ENCODE assay signal across 31 cellular contexts in genomic region chr13:44230736-44231135, GRCh38.
A peak's percentile ranks its signal among the peaks of the same experiment; 100 is the strongest.
DNase-seq lines count a peak whose midpoint lies in the region; ATAC-seq and TF ChIP-seq lines count a peak whose summit lies in the region.
"Had no signal": no experiment of that assay in that cellular context is flagged by ENCODE, and none has a peak within 500 bp of the region (broad histone marks: within the 10 kb centered on the region; RNA-seq: fewer than 3 reads in every experiment).

No MANE protein-coding gene starts in this region.

- no peak overlapping the region for H3K4me3 ChIP-seq in SJSA1
- H3K4me3 ChIP-seq in left lung: no peak overlapping the region
- H3K4me3 ChIP-seq: BLaER1, coronary artery, gastrocnemius medialis, GM23248, lung, mucosa of descending colon, prostate gland had no signal

- peak; percentile 44 for DNase-seq in Caki2 (ENCODE audit: low read depth)
- peak; percentile 79 to 97 for DNase-seq in SJSA1 (ENCODE audit: low read depth in 1 of 2, low spot score in 2 of 2)
- peak; percentile 56 for DNase-seq in fibroblast of gingiva (ENCODE audit: low read depth)
- peak; percentile 17 for DNase-seq in pulmonary artery endothelial cell (ENCODE audit: low read depth, low spot score)
- DNase-seq in NCI-H128 (lab: John Stamatoyannopoulos, UW; ENCODE audit: unreplicated experiment): no peak
- no peak for DNase-seq in epidermal melanocyte (ENCODE audit: insufficient read length, low spot score)
- no peak for DNase-seq in left lung
- DNase-seq: activated CD4-positive, alpha-beta memory T cell treated with anti-CD3 and anti-CD28 coated beads for 36 hours; activated CD4-positive, CD25-positive, alpha-beta regulatory T cell treated with anti-CD3 and anti-CD28 coated beads, Interleukin-2, amount 50 U/mL, for 72 hours; activated CD8-positive, alpha-beta memory T cell treated with anti-CD3 and anti-CD28 coated beads, Interleukin-2, amount 50 U/mL, for 4 hours; activated naive CD4-positive, alpha-beta T cell treated with anti-CD3 and anti-CD28 coated beads, Interleukin-2, amount 10 ng/mL, durations not matched to agents 7 days and 5 days; DMS153; effector memory CD4-positive, alpha-beta T cell; erythroblast; gastrocnemius medialis; GM23248; mucosa of descending colon; natural killer cell; NCI-H1417 treated with DMSO at 0.1 percent for 48 hours; NCI-H2081; NCI-H526 treated with DMSO at 0.1 percent for 48 hours; NK-92 treated with Interleukin-12 subunit alpha and Interleukin-12 subunit beta, amount 100 ng/mL, for 24 hours; nucleus accumbens; stimulated activated CD4-positive, alpha-beta T cell treated with anti-CD3 and anti-CD28 coated beads, Interleukin-4, amount 100 ng/mL, for 24 hours had no signal

- H3K27ac ChIP-seq in SJSA1 (peak overlapping the region; percentile 99), left lung (no peak overlapping the region)
- H3K27ac ChIP-seq: BLaER1 had no signal

- no peak for TF ChIP-seq CTCF in left lung (IDR thresholded peaks at IDR 0.05)

- intact Hi-C loops in left lung (cut with DNase I): no loop called here

- H3K27me3 ChIP-seq in SJSA1 (replicated peaks): no peaks in the 10 kb centered on the region
- H3K27me3 ChIP-seq in left lung: no peaks in the 10 kb centered on the region
- H3K27me3 ChIP-seq: BLaER1, gastrocnemius medialis had no signal

- in situ Hi-C loops in Caki2 (cut with HindIII; ENCODE audit: low pct_unique_long_range_greater_than_20kb, low sequenced_read_pairs): no loop called here

- H3K4me1 ChIP-seq in SJSA1 (replicated peaks): peaks cover 39% of the 10 kb centered on the region
- peaks cover 10 to 15% of the 10 kb centered on the region in 2 donors for H3K4me1 ChIP-seq in left lung

- H3K9me3 ChIP-seq in SJSA1 (replicated peaks) (no peaks in the 10 kb centered on the region), left lung (no peaks in the 10 kb centered on the region)
- H3K9me3 ChIP-seq: gastrocnemius medialis, mucosa of descending colon, prostate gland had no signal

- no peaks in the 10 kb centered on the region for H3K36me3 ChIP-seq in SJSA1
- no peaks in the 10 kb centered on the region for H3K36me3 ChIP-seq in left lung
- H3K36me3 ChIP-seq: BLaER1, gastrocnemius medialis, prostate gland had no signal

- no peak for ATAC-seq in HG02973 (IDR thresholded peaks at IDR 0.05; ENCODE audit: unreplicated experiment)
- ATAC-seq in left lung: no peak
- ATAC-seq: gastrocnemius medialis, mucosa of descending colon, natural killer cell, Right ventricle myocardium inferior, sciatic nerve had no signal

Comparison
In these comparisons a context has a peak if more than half of its experiments do, and no peak if none do; other contexts are left out.
1. DNase-seq: peak in Caki2 (single experiment), SJSA1 (2 of 2), fibroblast of gingiva (single experiment) and pulmonary artery endothelial cell (single experiment); none in NCI-H128 (single experiment), epidermal melanocyte (single experiment) and left lung (0 of 2).